26 cellular contexts compared by ENCODE assay signal in genomic region chr12:196436-196835, GRCh38. TPM values are rescaled to one million over a fixed set of nuclear protein-coding genes. Genes with fewer than 3 reads are reported as not detected.
"Had no signal": no experiment of that assay in that cellular context is flagged by ENCODE, and none has a peak within 500 bp of the region (broad histone marks: within the 10 kb centered on the region; RNA-seq: fewer than 3 reads in every experiment).

No MANE protein-coding gene starts in this region.

- FAIRE-seq: islet of Langerhans, kidney had no signal

- H3K79me2 ChIP-seq: parathyroid adenoma had no signal

- H3K9me3 ChIP-seq: left lung, lower lobe of right lung, neutrophil, psoas muscle, testis, thyroid gland, transverse colon, upper lobe of left lung, vagina had no signal

- H3K36me3 ChIP-seq: left lung, lower lobe of right lung, neutrophil, thyroid gland, transverse colon, upper lobe of left lung, vagina had no signal

- H3K4me3 ChIP-seq: left lung, lower lobe of right lung, psoas muscle, skin epidermis, testis, thyroid gland, transverse colon, upper lobe of left lung, vagina had no signal

- H3K4me1 ChIP-seq: left lung, lower lobe of right lung, psoas muscle, transverse colon, upper lobe of left lung had no signal

- ATAC-seq: left colon; left lung; lower lobe of right lung; naive thymus-derived CD8-positive, alpha-beta T cell; psoas muscle; sciatic nerve; stimulated activated effector memory CD8-positive, alpha-beta T cell treated with anti-CD3 and anti-CD28 coated beads, Interleukin-12 subunit alpha, Interleukin-12 subunit beta, amount 100 ng/mL, for 72 hours; stimulated activated naive CD8-positive, alpha-beta T cell treated with anti-CD3 and anti-CD28 coated beads, Interleukin-15, amount 100 ng/mL, for 72 hours had no signal

- H2AFZ ChIP-seq: parathyroid adenoma had no signal

- H3K27me3 ChIP-seq: testis, thyroid gland, upper lobe of left lung, vagina had no signal

- H3K9ac ChIP-seq: parathyroid adenoma had no signal

- DNase-seq: hypothalamus; immature natural killer cell; kidney; left colon; lower lobe of right lung; mammary epithelial cell; mesenchymal stem cell; occipital lobe; stimulated activated CD4-positive, alpha-beta T cell treated with anti-CD3 and anti-CD28 coated beads, Interleukin-4, amount 100 ng/mL, for 24 hours; stimulated activated naive CD4-positive, alpha-beta T cell treated with Interleukin-2 at 50 U/mL for 16 hours; stimulated activated naive CD8-positive, alpha-beta T cell treated with anti-CD3 and anti-CD28 coated beads, Interleukin-15, amount 100 ng/mL, for 72 hours; testis; thyroid gland; transverse colon; upper lobe of left lung had no signal

- H3K27ac ChIP-seq: left lung, lower lobe of right lung, neutrophil, parathyroid adenoma, psoas muscle, skin epidermis, testis, thyroid gland, transverse colon, upper lobe of left lung, vagina had no signal

RNA-seq across cellular contexts. Expression of gene SLC6A12, which starts 17.5 kb away (rescaled TPM):
- total RNA-seq: osteocyte, vagina had no signal
- polyA plus RNA-seq: mammary epithelial cell; naive thymus-derived CD8-positive, alpha-beta T cell had no signal
